10 cellular contexts compared by ENCODE assay signal in genomic region chr18:32468147-32468845, GRCh38. TPM values are rescaled to one million over a fixed set of nuclear protein-coding genes. Genes with fewer than 3 reads are reported as not detected.
A peak's percentile ranks its signal among the peaks of the same experiment; 100 is the strongest.
DNase-seq lines count a peak whose midpoint lies in the region; ATAC-seq and TF ChIP-seq lines count a peak whose summit lies in the region.
"Had no signal": no experiment of that assay in that cellular context is flagged by ENCODE, and none has a peak within 500 bp of the region (broad histone marks: within the 10 kb centered on the region; RNA-seq: fewer than 3 reads in every experiment).

No MANE protein-coding gene starts in this region.

- H3K27ac ChIP-seq in KMS-11 (no peak overlapping the region), body of pancreas (peak overlapping the region; percentile 91 to 95 (median 92)), liver (ENCODE audit: low read depth in 1 of 2, low read length in 2 of 2) (peak overlapping the region; percentile 82 to 90), stomach smooth muscle (ENCODE audit: low read length) (no peak overlapping the region)

- H3K79me2 ChIP-seq in KMS-11 (ENCODE audit: insufficient read depth, low read depth): no peaks in the 10 kb centered on the region; the same call in 1 of the 2 replicates

- peak overlapping the region; percentile 93 for H3K4me2 ChIP-seq in KMS-11

- no peaks in the 10 kb centered on the region for H3K9me3 ChIP-seq in body of pancreas
- H3K9me3 ChIP-seq in liver (ENCODE audit: control insufficient read depth in 4 of 4, low read length in 3 of 4): no peaks in the 10 kb centered on the region
- H3K9me3 ChIP-seq in stomach smooth muscle (ENCODE audit: control insufficient read depth in 2 of 2, low read length in 2 of 2): no peaks in the 10 kb centered on the region
- no peaks in the 10 kb centered on the region for H3K9me3 ChIP-seq in HAP-1
- H3K9me3 ChIP-seq: Peyer's patch had no signal

- no peak for ATAC-seq in body of pancreas
- ATAC-seq in activated T-cell treated with anti-CD3 and anti-CD28 coated beads, Interleukin-2, amount 50 U/mL, for 4 hours: no peak

- H3K27me3 Mint-ChIP-seq in HFFc6 (ENCODE audit: insufficient read depth): peaks cover 11% of the 10 kb centered on the region
- H3K27me3 Mint-ChIP-seq in activated T-cell treated with anti-CD3 and anti-CD28 coated beads, Interleukin-2, amount 50 U/mL, for 4 hours (ENCODE audit: low read depth): peaks cover 59% of the 10 kb centered on the region

- H3K9me3 Mint-ChIP-seq in HFFc6: no peaks in the 10 kb centered on the region
- no peaks in the 10 kb centered on the region for H3K9me3 Mint-ChIP-seq in activated T-cell treated with anti-CD3 and anti-CD28 coated beads, Interleukin-2, amount 50 U/mL, for 4 hours
- H3K9me3 Mint-ChIP-seq: activated CD4-positive, alpha-beta T cell treated with anti-CD3 and anti-CD28 coated beads, Interleukin-2, amount 10 ng/mL, durations not matched to agents 24 days and 14 days had no signal

- H3K9ac ChIP-seq in KMS-11 (no peak overlapping the region), liver (ENCODE audit: low read depth in 1 of 2, low read length in 2 of 2) (peak overlapping the region in 1 of 2 donors; percentile 73), stomach smooth muscle (ENCODE audit: low read length in 2 of 2) (peak overlapping the region; percentile 18 to 55)

- H4K20me1 ChIP-seq in KMS-11 (ENCODE audit: insufficient read depth): no peaks in the 10 kb centered on the region

- H3K4me3 Mint-ChIP-seq in HFFc6: no peak overlapping the region
- no peak overlapping the region for H3K4me3 Mint-ChIP-seq in activated T-cell treated with anti-CD3 and anti-CD28 coated beads, Interleukin-2, amount 50 U/mL, for 4 hours
- H3K4me3 Mint-ChIP-seq: activated CD4-positive, alpha-beta T cell treated with anti-CD3 and anti-CD28 coated beads, Interleukin-2, amount 10 ng/mL, durations not matched to agents 24 days and 14 days had no signal

- H3K27me3 ChIP-seq in KMS-11 (ENCODE audit: insufficient read depth, low read depth) (no peaks in the 10 kb centered on the region), body of pancreas (no peaks in the 10 kb centered on the region), liver (ENCODE audit: control insufficient read depth in 4 of 4, insufficient read depth in 4 of 4, low read length in 3 of 4) (no peaks in the 10 kb centered on the region), stomach smooth muscle (ENCODE audit: control insufficient read depth in 1 of 2, insufficient read depth in 2 of 2, low read length in 2 of 2) (no peaks in the 10 kb centered on the region), HAP-1 (ENCODE audit: low read depth) (no peaks in the 10 kb centered on the region)
- H3K27me3 ChIP-seq: Peyer's patch had no signal

- H3K4me1 Mint-ChIP-seq in HFFc6 (ENCODE audit: low read depth): peaks cover 13% of the 10 kb centered on the region
- H3K4me1 Mint-ChIP-seq in activated T-cell treated with anti-CD3 and anti-CD28 coated beads, Interleukin-2, amount 50 U/mL, for 4 hours (ENCODE audit: low read depth): peaks cover 28% of the 10 kb centered on the region

- intact Hi-C loops in body of pancreas (cut with DNase I): no loop called here

- TF ChIP-seq CTCF in KMS-11 (conservative IDR thresholded peaks at IDR 0.05; ENCODE audit: low read depth, low read length): no peak
- TF ChIP-seq CTCF in body of pancreas (IDR thresholded peaks at IDR 0.05): no peak
- no peak for TF ChIP-seq CTCF in liver (IDR thresholded peaks at IDR 0.05; ENCODE audit: low read depth, low read length, missing input control)
- TF ChIP-seq CTCF in HFFc6 (IDR thresholded peaks at IDR 0.05): no peak

- H3K27ac Mint-ChIP-seq in HFFc6: no peak overlapping the region
- H3K27ac Mint-ChIP-seq: activated CD4-positive, alpha-beta T cell treated with anti-CD3 and anti-CD28 coated beads, Interleukin-2, amount 10 ng/mL, durations not matched to agents 24 days and 14 days had no signal

- WGBS in body of pancreas, 2 donors: 12% methylated on average over 3 of the region's 3 CpGs
- 20% methylated on average over 3 of the region's 3 CpGs for WGBS in liver

- peak overlapping the region; percentile 75; the same call in 1 of the 2 replicates for H2AFZ ChIP-seq in KMS-11 (ENCODE audit: low read depth)

- H3K36me3 ChIP-seq in KMS-11 (ENCODE audit: insufficient read depth): no peaks in the 10 kb centered on the region
- no peaks in the 10 kb centered on the region for H3K36me3 ChIP-seq in body of pancreas (replicated peaks in 1 of 2; ENCODE audit: insufficient read depth in 1 of 2, low read depth in 2 of 2)
- H3K36me3 ChIP-seq in liver (ENCODE audit: control insufficient read depth in 4 of 4, insufficient read depth in 3 of 4, low read depth in 1 of 4, low read length in 3 of 4): no peaks in the 10 kb centered on the region
- H3K36me3 ChIP-seq in stomach smooth muscle (ENCODE audit: control insufficient read depth in 2 of 2, insufficient read depth in 2 of 2, low read length in 2 of 2): no peaks in the 10 kb centered on the region
- H3K36me3 ChIP-seq in HAP-1 (replicated peaks): no peaks in the 10 kb centered on the region
- H3K36me3 ChIP-seq: Peyer's patch had no signal

- DNase-seq in body of pancreas: no peak
- no peak for DNase-seq in HAP-1 (ENCODE audit: low spot score in 2 of 2)
- no peak for DNase-seq in HFFc6
- no peak for DNase-seq in activated T-cell treated with anti-CD3 and anti-CD28 coated beads, Interleukin-2, amount 50 U/mL, for 4 hours
- DNase-seq: activated CD4-positive, alpha-beta T cell treated with anti-CD3 and anti-CD28 coated beads, Interleukin-2, amount 10 ng/mL, durations not matched to agents 24 days and 14 days; KG1 had no signal

- no peak for TF ChIP-seq POLR2A in body of pancreas (IDR thresholded peaks at IDR 0.05)

- H3K36me3 Mint-ChIP-seq in HFFc6 (ENCODE audit: low read depth): no peaks in the 10 kb centered on the region
- H3K36me3 Mint-ChIP-seq in activated T-cell treated with anti-CD3 and anti-CD28 coated beads, Interleukin-2, amount 50 U/mL, for 4 hours (ENCODE audit: insufficient read depth): no peaks in the 10 kb centered on the region

- TF ChIP-seq RAD21 in liver (IDR thresholded peaks at IDR 0.05): no peak

- H3K4me1 ChIP-seq in KMS-11 (ENCODE audit: low read depth, poor library complexity, severe bottlenecking): peaks cover 13% of the 10 kb centered on the region
- H3K4me1 ChIP-seq in body of pancreas: peaks cover 38% of the 10 kb centered on the region
- peaks cover 2 to 35% (median 29%) of the 10 kb centered on the region in 4 donors for H3K4me1 ChIP-seq in liver (ENCODE audit: control insufficient read depth in 4 of 4, insufficient read depth in 4 of 4, low read length in 3 of 4)
- H3K4me1 ChIP-seq in stomach smooth muscle (ENCODE audit: control insufficient read depth, insufficient read depth, low read length): peaks cover 11% of the 10 kb centered on the region
- peaks cover 7% of the 10 kb centered on the region for H3K4me1 ChIP-seq in HAP-1

- no peak overlapping the region for H3K4me3 ChIP-seq in KMS-11 (IDR thresholded peaks at IDR 0.05; ENCODE audit: insufficient read depth, low read depth, low read length)
- H3K4me3 ChIP-seq in body of pancreas: peak overlapping the region in 1 of 2 donors; percentile 91
- H3K4me3 ChIP-seq in liver (ENCODE audit: low read depth in 1 of 3, low read length in 3 of 3): peak overlapping the region; percentile 59 to 97 (median 67)
- peak overlapping the region; percentile 84 to 85 for H3K4me3 ChIP-seq in stomach smooth muscle (ENCODE audit: low read length in 2 of 2)
- no peak overlapping the region for H3K4me3 ChIP-seq in HAP-1

- in situ Hi-C loops in HAP-1 (cut with MboI; ENCODE audit: low sequenced_read_pairs): no loop called here

TF ChIP-seq in liver, 16 proteins besides CTCF, POLR2A, EP300 and RAD21 (continues in another document):
- TF ChIP-seq HNF4A (conservative IDR thresholded peaks at IDR 0.05) (no peak), NR2F2 (IDR thresholded peaks at IDR 0.05) (no peak), FOXA2 (IDR thresholded peaks at IDR 0.05) (no peak), YY1 (IDR thresholded peaks at IDR 0.05) (no peak), HNF4G (IDR thresholded peaks at IDR 0.05) (no peak), GABPA (IDR thresholded peaks at IDR 0.05 in 1 of 2, conservative IDR thresholded peaks at IDR 0.05 in 1 of 2) (no peak), MAX (IDR thresholded peaks at IDR 0.05) (no peak), EGR1 (IDR thresholded peaks at IDR 0.05; ENCODE audit: low read depth in 2 of 2) (no peak), SP1 (IDR thresholded peaks at IDR 0.05) (no peak), JUND (IDR thresholded peaks at IDR 0.05) (no peak), ATF3 (IDR thresholded peaks at IDR 0.05) (no peak)

RNA-seq across cellular contexts. Expression of gene GAREM1, which starts 2.4 kb away (rescaled TPM):
- 10 to 100 TPM; 16.1 to 16.8 TPM for total RNA-seq in body of pancreas
- 1 to 10 TPM; 1.7 to 7.5 TPM for total RNA-seq in liver
- polyA plus RNA-seq in liver: 1 to 10 TPM; 1.5 to 2.3 TPM
- total RNA-seq in HFFc6 (2021; fragmentation: NEBNext Ultra II Directional; extraction: Animal tissue kit (Norgen Biotek cat#: 25700)): under 1 TPM; 0.03 to 0.31 (median 0.08) TPM
- total RNA-seq in activated T-cell treated with anti-CD3 and anti-CD28 coated beads, Interleukin-2, amount 50 U/mL, for 4 hours: under 1 TPM; 0.11 to 0.33 (median 0.30) TPM
- total RNA-seq: activated CD4-positive, alpha-beta T cell treated with anti-CD3 and anti-CD28 coated beads, Interleukin-2, amount 10 ng/mL, durations not matched to agents 24 days and 14 days had no signal

Comparison
In these comparisons a context has a peak if more than half of its experiments do, and no peak if none do; other contexts are left out.
1. H3K27ac ChIP-seq: peak in body of pancreas (4 of 4) and liver (2 of 2); none in KMS-11 (single experiment) and stomach smooth muscle (single experiment).
2. H3K4me3 ChIP-seq: peak in liver (3 of 3) and stomach smooth muscle (2 of 2); none in KMS-11 (single experiment) and HAP-1 (single experiment).